30 cellular contexts compared by ENCODE assay signal in the genomic region with DNA sequence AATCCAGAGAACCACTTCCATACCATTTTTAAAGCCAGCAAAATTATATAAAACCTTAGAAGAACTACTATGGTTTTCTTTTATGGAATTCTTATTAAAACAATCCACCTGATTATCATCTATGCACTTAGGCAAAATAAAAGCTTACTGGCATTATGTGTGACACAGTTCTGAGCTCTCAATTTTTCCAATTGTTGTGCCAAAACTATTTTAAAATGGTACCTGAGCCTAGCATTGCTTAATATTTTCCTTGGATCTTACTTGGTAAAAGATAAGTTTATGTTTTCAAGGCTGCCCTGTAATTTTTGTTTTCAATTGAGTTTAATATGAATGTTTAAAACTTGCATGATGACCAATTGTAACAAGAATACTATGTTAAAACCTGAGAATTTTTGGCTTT.
"Had no signal": no experiment of that assay in that cellular context is flagged by ENCODE, and none has a peak within 500 bp of the region (broad histone marks: within the 10 kb centered on the region; RNA-seq: fewer than 3 reads in every experiment).

No MANE protein-coding gene starts in this region.

- H3K36me3 ChIP-seq: breast epithelium, SJSA1 had no signal

- ATAC-seq: activated CD4-positive, alpha-beta T cell treated with anti-CD3 and anti-CD28 coated beads for 36 hours; activated CD4-positive, CD25-positive, alpha-beta regulatory T cell treated with anti-CD3 and anti-CD28 coated beads, Interleukin-2, amount 50 U/mL, for 24 hours; activated CD8-positive, alpha-beta T cell treated with anti-CD3 and anti-CD28 coated beads, Interleukin-2, amount 10 ng/mL, durations not matched to agents 7 days and 5 days; activated naive CD8-positive, alpha-beta T cell treated with anti-CD3 and anti-CD28 coated beads, Interleukin-2, amount 50 U/mL, for 24 hours; body of pancreas; WTC11 had no signal

- H3K27me3 ChIP-seq: body of pancreas, breast epithelium, SJSA1 had no signal

- H3K27ac ChIP-seq: body of pancreas, breast epithelium, KMS-11, SJSA1 had no signal

- H3K9ac ChIP-seq: KMS-11, SK-N-SH had no signal

- H3K4me3 ChIP-seq: body of pancreas, breast epithelium, SJSA1 had no signal

- H3K4me1 Mint-ChIP-seq: activated CD4-positive, alpha-beta T cell treated with anti-CD3 and anti-CD28 coated beads for 36 hours; activated CD4-positive, alpha-beta T cell treated with anti-CD3 and anti-CD28 coated beads, Interleukin-2, amount 10 ng/mL, durations not matched to agents 7 days and 5 days; activated naive CD8-positive, alpha-beta T cell treated with anti-CD3 and anti-CD28 coated beads, Interleukin-2, amount 50 U/mL, for 24 hours; WTC11 had no signal

- H3K9me3 Mint-ChIP-seq: activated CD4-positive, alpha-beta T cell treated with anti-CD3 and anti-CD28 coated beads, Interleukin-2, amount 10 ng/mL, durations not matched to agents 7 days and 5 days; activated naive CD8-positive, alpha-beta T cell treated with anti-CD3 and anti-CD28 coated beads, Interleukin-2, amount 50 U/mL, for 24 hours; activated T-cell treated with anti-CD3 and anti-CD28 coated beads, Interleukin-2, amount 50 U/mL, for 24 hours; activated T-helper 2 cell treated with anti-CD3 and anti-CD28 coated beads, Interferon-gamma antibody, Interleukin-2, Interleukin-4, amounts not matched to agents 10 μg/mL and 5 μg/mL and 100 μg/mL, durations not matched to agents 14 hours and 24 hours and 36 hours; T-helper 1 cell treated with Interleukin-12 subunit alpha and Interleukin-12 subunit beta and Interleukin-4 antibody, amounts not matched to agents 30 μg/mL and 1 μg/mL, for 36 hours; T-helper 2 cell treated with Interferon-gamma antibody and Interleukin-4, amounts not matched to agents 5 μg/mL and 100 μg/mL, for 36 hours; WTC11 had no signal

- H3K4me1 ChIP-seq: breast epithelium, SJSA1 had no signal

- H3K36me3 Mint-ChIP-seq: activated naive CD8-positive, alpha-beta T cell; WTC11 had no signal

- DNase-seq: activated CD4-positive, alpha-beta T cell treated with anti-CD3 and anti-CD28 coated beads for 36 hours; activated CD4-positive, alpha-beta T cell treated with anti-CD3 and anti-CD28 coated beads, Interleukin-2, amount 10 ng/mL, durations not matched to agents 7 days and 5 days; activated CD4-positive, alpha-beta T cell treated with anti-CD3 and anti-CD28 coated beads, Interleukin-2, amount 50 U/mL, for 48 hours; activated CD8-positive, alpha-beta T cell treated with anti-CD3 and anti-CD28 coated beads, Interleukin-2, amount 10 ng/mL, durations not matched to agents 7 days and 5 days; activated gamma-delta T cell; activated naive CD4-positive, alpha-beta T cell treated with Interleukin-2 at 50 U/mL for 16 hours; activated naive CD8-positive, alpha-beta T cell treated with anti-CD3 and anti-CD28 coated beads, Interleukin-2, amount 50 U/mL, for 24 hours; activated T-cell treated with anti-CD3 and anti-CD28 coated beads, Interleukin-2, amount 50 U/mL, for 24 hours; amniotic stem cell; body of pancreas; MM.1S; MV-4-11; NCI-H1092; NCI-H1436 treated with DMSO at 0.1 percent for 48 hours; NCI-H187; NCI-H2081; NCI-H345; NCI-H524 treated with DMSO at 0.1 percent for 48 hours; OCI-M1; SHP77; SK-N-SH had no signal

- H3K4me3 Mint-ChIP-seq: activated CD4-positive, alpha-beta T cell treated with anti-CD3 and anti-CD28 coated beads for 36 hours; activated CD4-positive, alpha-beta T cell treated with anti-CD3 and anti-CD28 coated beads, Interleukin-2, amount 10 ng/mL, durations not matched to agents 7 days and 5 days; activated CD8-positive, alpha-beta T cell treated with anti-CD3 and anti-CD28 coated beads, Interleukin-2, amount 10 ng/mL, durations not matched to agents 7 days and 5 days; activated naive CD8-positive, alpha-beta T cell; activated naive CD8-positive, alpha-beta T cell treated with anti-CD3 and anti-CD28 coated beads, Interleukin-2, amount 50 U/mL, for 24 hours; activated T-cell treated with anti-CD3 and anti-CD28 coated beads, Interleukin-2, amount 50 U/mL, for 24 hours; T-helper 1 cell treated with Interleukin-12 subunit alpha and Interleukin-12 subunit beta and Interleukin-4 antibody, amounts not matched to agents 30 μg/mL and 1 μg/mL, for 36 hours; T-helper 2 cell treated with Interferon-gamma antibody and Interleukin-4, amounts not matched to agents 5 μg/mL and 100 μg/mL, for 36 hours; WTC11 had no signal

- H3K27me3 Mint-ChIP-seq: activated CD4-positive, alpha-beta T cell treated with anti-CD3 and anti-CD28 coated beads, Interleukin-2, amount 10 ng/mL, durations not matched to agents 7 days and 5 days; activated naive CD8-positive, alpha-beta T cell treated with anti-CD3 and anti-CD28 coated beads, Interleukin-2, amount 50 U/mL, for 24 hours; activated T-cell treated with anti-CD3 and anti-CD28 coated beads, Interleukin-2, amount 50 U/mL, for 24 hours had no signal

- H3K27ac Mint-ChIP-seq: activated CD4-positive, alpha-beta T cell treated with anti-CD3 and anti-CD28 coated beads for 36 hours; activated CD4-positive, alpha-beta T cell treated with anti-CD3 and anti-CD28 coated beads, Interleukin-2, amount 10 ng/mL, durations not matched to agents 7 days and 5 days; activated CD8-positive, alpha-beta T cell treated with anti-CD3 and anti-CD28 coated beads, Interleukin-2, amount 10 ng/mL, durations not matched to agents 7 days and 5 days; activated naive CD8-positive, alpha-beta T cell; activated naive CD8-positive, alpha-beta T cell treated with anti-CD3 and anti-CD28 coated beads, Interleukin-2, amount 50 U/mL, for 24 hours; activated T-cell treated with anti-CD3 and anti-CD28 coated beads, Interleukin-2, amount 50 U/mL, for 24 hours; activated T-helper 2 cell treated with anti-CD3 and anti-CD28 coated beads, Interferon-gamma antibody, Interleukin-2, Interleukin-4, amounts not matched to agents 10 μg/mL and 5 μg/mL and 100 μg/mL, durations not matched to agents 14 hours and 24 hours and 36 hours; T-helper 1 cell treated with Interleukin-12 subunit alpha and Interleukin-12 subunit beta and Interleukin-4 antibody, amounts not matched to agents 30 μg/mL and 1 μg/mL, for 36 hours; T-helper 2 cell treated with Interferon-gamma antibody and Interleukin-4, amounts not matched to agents 5 μg/mL and 100 μg/mL, for 36 hours; WTC11 had no signal

- H3K9me3 ChIP-seq: body of pancreas, breast epithelium, SJSA1, SK-N-SH had no signal
